ENCODE assay signal across 1 cellular context in genomic region chr19:11293468-11294389, GRCh38.
TF ChIP-seq lines count a peak whose summit lies in the region.

No MANE protein-coding gene starts in this region.

TF ChIP-seq in K562, 482 proteins besides CTCF, POLR2A, EP300 and RAD21 (continued from another document and continues in another):
- TF ChIP-seq, protein P1, sequence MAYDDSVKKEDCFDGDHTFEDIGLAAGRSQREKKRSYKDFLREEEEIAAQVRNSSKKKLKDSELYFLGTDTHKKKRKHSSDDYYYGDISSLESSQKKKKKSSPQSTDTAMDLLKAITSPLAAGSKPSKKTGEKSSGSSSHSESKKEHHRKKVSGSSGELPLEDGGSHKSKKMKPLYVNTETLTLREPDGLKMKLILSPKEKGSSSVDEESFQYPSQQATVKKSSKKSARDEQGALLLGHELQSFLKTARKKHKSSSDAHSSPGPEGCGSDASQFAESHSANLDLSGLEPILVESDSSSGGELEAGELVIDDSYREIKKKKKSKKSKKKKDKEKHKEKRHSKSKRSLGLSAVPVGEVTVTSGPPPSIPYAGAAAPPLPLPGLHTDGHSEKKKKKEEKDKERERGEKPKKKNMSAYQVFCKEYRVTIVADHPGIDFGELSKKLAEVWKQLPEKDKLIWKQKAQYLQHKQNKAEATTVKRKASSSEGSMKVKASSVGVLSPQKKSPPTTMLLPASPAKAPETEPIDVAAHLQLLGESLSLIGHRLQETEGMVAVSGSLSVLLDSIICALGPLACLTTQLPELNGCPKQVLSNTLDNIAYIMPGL (CRISPR knock-in tag; IDR thresholded peaks at IDR 0.05): peak; percentile 80; the same call in 1 of the 2 replicates
- TF ChIP-seq MAX (CRISPR knock-in tag; IDR thresholded peaks at IDR 0.05) (0 out of 2 replicates have a peak, but pooled peaks have one; percentile 11), GABPB2 (CRISPR knock-in tag; conservative IDR thresholded peaks at IDR 0.05) (no peak), EZH2 (IDR thresholded peaks at IDR 0.05; ENCODE audit: borderline replicate concordance, low read depth, low read length) (no peak), IFI16 (CRISPR knock-in tag; IDR thresholded peaks at IDR 0.05) (no peak), NR4A1 (CRISPR knock-in tag; IDR thresholded peaks at IDR 0.05) (no peak), NR4A1 (tag; IDR thresholded peaks at IDR 0.05) (no peak), FOXA3 (CRISPR knock-in tag; conservative IDR thresholded peaks at IDR 0.05 in 1 of 2, IDR thresholded peaks at IDR 0.05 in 1 of 2) (no peak), GABPB1 (CRISPR knock-in tag; IDR thresholded peaks at IDR 0.05) (peak; percentile 51; the same call in 1 of the 2 replicates), THRAP3 (IDR thresholded peaks at IDR 0.05; ENCODE audit: borderline replicate concordance) (no peak), MLX (CRISPR knock-in tag; conservative IDR thresholded peaks at IDR 0.05) (no peak), POLR3G (IDR thresholded peaks at IDR 0.05; ENCODE audit: extremely low read depth, insufficient read length, insufficient replicate concordance) (no peak), PCBP1 (IDR thresholded peaks at IDR 0.05; ENCODE audit: low read depth, low read length, poor library complexity, severe bottlenecking) (no peak), POU5F1 (IDR thresholded peaks at IDR 0.05; ENCODE audit: borderline replicate concordance, low read depth, low read length, partially characterized antibody) (no peak), MYNN (IDR thresholded peaks at IDR 0.05) (peak; percentile 72), MYNN (CRISPR knock-in tag; IDR thresholded peaks at IDR 0.05) (no peak), PHB2 (IDR thresholded peaks at IDR 0.05; ENCODE audit: low read depth) (peak; percentile 37; the same call in 1 of the 2 replicates), ZBTB8A (IDR thresholded peaks at IDR 0.05; ENCODE audit: partially characterized antibody) (no peak), THAP7 (CRISPR knock-in tag; IDR thresholded peaks at IDR 0.05) (no peak), ZNF140 (CRISPR knock-in tag; IDR thresholded peaks at IDR 0.05) (no peak), ZZZ3 (IDR thresholded peaks at IDR 0.05) (no peak), NCOA4 (IDR thresholded peaks at IDR 0.05; ENCODE audit: partially characterized antibody) (peak; percentile 41), SMAD3 (CRISPR knock-in tag; conservative IDR thresholded peaks at IDR 0.05) (no peak), CHD4 (IDR thresholded peaks at IDR 0.05; ENCODE audit: insufficient read depth, insufficient replicate concordance, low read depth, low read length, poor library complexity, severe bottlenecking) (no peak), CTBP1 (IDR thresholded peaks at IDR 0.05; ENCODE audit: borderline replicate concordance) (peak; percentile 66; the same call in 1 of the 2 replicates), ZBTB40 (IDR thresholded peaks at IDR 0.05) (peak; percentile 66), ZBTB40 (CRISPR knock-in tag; IDR thresholded peaks at IDR 0.05) (no peak), BRF2 (IDR thresholded peaks at IDR 0.05; ENCODE audit: borderline replicate concordance, insufficient read depth, insufficient read length) (no peak), PTBP1 (IDR thresholded peaks at IDR 0.05; ENCODE audit: low read depth, low read length) (no peak), SIX5 (IDR thresholded peaks at IDR 0.05; ENCODE audit: borderline replicate concordance in 1 of 2, insufficient read depth in 1 of 2, low read depth in 1 of 2, low read length in 2 of 2) (no peak), ZNF436 (CRISPR knock-in tag; IDR thresholded peaks at IDR 0.05) (no peak)
- TF ChIP-seq, protein P2, sequence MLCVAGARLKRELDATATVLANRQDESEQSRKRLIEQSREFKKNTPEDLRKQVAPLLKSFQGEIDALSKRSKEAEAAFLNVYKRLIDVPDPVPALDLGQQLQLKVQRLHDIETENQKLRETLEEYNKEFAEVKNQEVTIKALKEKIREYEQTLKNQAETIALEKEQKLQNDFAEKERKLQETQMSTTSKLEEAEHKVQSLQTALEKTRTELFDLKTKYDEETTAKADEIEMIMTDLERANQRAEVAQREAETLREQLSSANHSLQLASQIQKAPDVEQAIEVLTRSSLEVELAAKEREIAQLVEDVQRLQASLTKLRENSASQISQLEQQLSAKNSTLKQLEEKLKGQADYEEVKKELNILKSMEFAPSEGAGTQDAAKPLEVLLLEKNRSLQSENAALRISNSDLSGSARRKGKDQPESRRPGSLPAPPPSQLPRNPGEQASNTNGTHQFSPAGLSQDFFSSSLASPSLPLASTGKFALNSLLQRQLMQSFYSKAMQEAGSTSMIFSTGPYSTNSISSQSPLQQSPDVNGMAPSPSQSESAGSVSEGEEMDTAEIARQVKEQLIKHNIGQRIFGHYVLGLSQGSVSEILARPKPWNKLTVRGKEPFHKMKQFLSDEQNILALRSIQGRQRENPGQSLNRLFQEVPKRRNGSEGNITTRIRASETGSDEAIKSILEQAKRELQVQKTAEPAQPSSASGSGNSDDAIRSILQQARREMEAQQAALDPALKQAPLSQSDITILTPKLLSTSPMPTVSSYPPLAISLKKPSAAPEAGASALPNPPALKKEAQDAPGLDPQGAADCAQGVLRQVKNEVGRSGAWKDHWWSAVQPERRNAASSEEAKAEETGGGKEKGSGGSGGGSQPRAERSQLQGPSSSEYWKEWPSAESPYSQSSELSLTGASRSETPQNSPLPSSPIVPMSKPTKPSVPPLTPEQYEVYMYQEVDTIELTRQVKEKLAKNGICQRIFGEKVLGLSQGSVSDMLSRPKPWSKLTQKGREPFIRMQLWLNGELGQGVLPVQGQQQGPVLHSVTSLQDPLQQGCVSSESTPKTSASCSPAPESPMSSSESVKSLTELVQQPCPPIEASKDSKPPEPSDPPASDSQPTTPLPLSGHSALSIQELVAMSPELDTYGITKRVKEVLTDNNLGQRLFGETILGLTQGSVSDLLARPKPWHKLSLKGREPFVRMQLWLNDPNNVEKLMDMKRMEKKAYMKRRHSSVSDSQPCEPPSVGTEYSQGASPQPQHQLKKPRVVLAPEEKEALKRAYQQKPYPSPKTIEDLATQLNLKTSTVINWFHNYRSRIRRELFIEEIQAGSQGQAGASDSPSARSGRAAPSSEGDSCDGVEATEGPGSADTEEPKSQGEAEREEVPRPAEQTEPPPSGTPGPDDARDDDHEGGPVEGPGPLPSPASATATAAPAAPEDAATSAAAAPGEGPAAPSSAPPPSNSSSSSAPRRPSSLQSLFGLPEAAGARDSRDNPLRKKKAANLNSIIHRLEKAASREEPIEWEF (CRISPR knock-in tag; IDR thresholded peaks at IDR 0.05): no peak
- TF ChIP-seq, protein P3, sequence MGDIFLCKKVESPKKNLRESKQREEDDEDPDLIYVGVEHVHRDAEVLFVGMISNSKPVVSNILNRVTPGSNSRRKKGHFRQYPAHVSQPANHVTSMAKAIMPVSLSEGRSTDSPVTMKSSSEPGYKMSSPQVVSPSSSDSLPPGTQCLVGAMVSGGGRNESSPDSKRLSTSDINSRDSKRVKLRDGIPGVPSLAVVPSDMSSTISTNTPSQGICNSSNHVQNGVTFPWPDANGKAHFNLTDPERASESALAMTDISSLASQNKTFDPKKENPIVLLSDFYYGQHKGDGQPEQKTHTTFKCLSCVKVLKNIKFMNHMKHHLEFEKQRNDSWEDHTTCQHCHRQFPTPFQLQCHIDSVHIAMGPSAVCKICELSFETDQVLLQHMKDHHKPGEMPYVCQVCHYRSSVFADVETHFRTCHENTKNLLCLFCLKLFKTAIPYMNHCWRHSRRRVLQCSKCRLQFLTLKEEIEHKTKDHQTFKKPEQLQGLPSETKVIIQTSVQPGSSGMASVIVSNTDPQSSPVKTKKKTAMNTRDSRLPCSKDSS (IDR thresholded peaks at IDR 0.05; ENCODE audit: low read depth, partially characterized antibody): no peak
- TF ChIP-seq, protein P4, sequence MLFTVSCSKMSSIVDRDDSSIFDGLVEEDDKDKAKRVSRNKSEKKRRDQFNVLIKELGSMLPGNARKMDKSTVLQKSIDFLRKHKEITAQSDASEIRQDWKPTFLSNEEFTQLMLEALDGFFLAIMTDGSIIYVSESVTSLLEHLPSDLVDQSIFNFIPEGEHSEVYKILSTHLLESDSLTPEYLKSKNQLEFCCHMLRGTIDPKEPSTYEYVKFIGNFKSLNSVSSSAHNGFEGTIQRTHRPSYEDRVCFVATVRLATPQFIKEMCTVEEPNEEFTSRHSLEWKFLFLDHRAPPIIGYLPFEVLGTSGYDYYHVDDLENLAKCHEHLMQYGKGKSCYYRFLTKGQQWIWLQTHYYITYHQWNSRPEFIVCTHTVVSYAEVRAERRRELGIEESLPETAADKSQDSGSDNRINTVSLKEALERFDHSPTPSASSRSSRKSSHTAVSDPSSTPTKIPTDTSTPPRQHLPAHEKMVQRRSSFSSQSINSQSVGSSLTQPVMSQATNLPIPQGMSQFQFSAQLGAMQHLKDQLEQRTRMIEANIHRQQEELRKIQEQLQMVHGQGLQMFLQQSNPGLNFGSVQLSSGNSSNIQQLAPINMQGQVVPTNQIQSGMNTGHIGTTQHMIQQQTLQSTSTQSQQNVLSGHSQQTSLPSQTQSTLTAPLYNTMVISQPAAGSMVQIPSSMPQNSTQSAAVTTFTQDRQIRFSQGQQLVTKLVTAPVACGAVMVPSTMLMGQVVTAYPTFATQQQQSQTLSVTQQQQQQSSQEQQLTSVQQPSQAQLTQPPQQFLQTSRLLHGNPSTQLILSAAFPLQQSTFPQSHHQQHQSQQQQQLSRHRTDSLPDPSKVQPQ (CRISPR knock-in tag; IDR thresholded peaks at IDR 0.05; ENCODE audit: borderline replicate concordance): no peak
- TF ChIP-seq, protein P5, sequence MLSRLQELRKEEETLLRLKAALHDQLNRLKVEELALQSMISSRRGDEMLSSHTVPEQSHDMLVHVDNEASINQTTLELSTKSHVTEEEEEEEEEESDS (CRISPR knock-in tag; IDR thresholded peaks at IDR 0.05): no peak
